Comparison of ENCODE assay signal across 39 cellular contexts in the genomic region with DNA sequence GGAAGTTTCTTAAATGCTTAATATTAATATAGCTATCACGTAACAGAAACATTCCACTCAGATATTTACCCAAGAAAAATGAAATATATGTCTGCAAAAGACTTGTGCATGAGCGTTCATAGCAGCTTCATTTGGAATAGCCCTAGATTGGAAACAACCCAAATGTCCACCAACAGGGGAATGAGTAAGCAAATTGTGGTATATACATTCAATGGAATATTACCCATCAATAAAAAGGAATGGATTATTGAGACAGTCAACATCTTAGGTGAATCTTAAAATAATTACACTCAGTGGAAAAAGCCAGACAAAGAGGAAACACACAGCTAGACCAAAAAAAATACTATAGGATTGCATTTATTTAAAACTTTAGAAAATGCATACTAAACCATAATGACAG.
"Had no signal": no experiment of that assay in that cellular context is flagged by ENCODE, and none has a peak within 500 bp of the region (broad histone marks: within the 10 kb centered on the region; RNA-seq: fewer than 3 reads in every experiment).

No MANE protein-coding gene starts in this region.

- DNase-seq: activated effector memory CD4-positive, alpha-beta T cell treated with anti-CD3 and anti-CD28 coated beads, Interleukin-2, amount 50 U/mL, for 16 hours; activated effector memory CD4-positive, alpha-beta T cell treated with Interleukin-2 at 50 U/mL for 16 hours; activated gamma-delta T cell; activated gamma-delta T cell treated with Interleukin-2 at 50 U/mL for 16 hours; activated naive CD4-positive, alpha-beta T cell; activated naive CD4-positive, alpha-beta T cell treated with anti-CD3 and anti-CD28 coated beads for 36 hours; activated naive CD4-positive, alpha-beta T cell treated with anti-CD3 and anti-CD28 coated beads, Interleukin-2, amount 10 ng/mL, durations not matched to agents 7 days and 5 days; activated naive CD4-positive, alpha-beta T cell treated with anti-CD3 and anti-CD28 coated beads, Interleukin-2, amount 50 U/mL, for 16 hours; activated naive CD4-positive, alpha-beta T cell treated with Interleukin-2 at 50 U/mL for 16 hours; activated naive CD8-positive, alpha-beta T cell treated with anti-CD3 and anti-CD28 coated beads for 36 hours; activated naive CD8-positive, alpha-beta T cell treated with anti-CD3 and anti-CD28 coated beads, Interleukin-2, amount 10 ng/mL, durations not matched to agents 7 days and 5 days; activated naive CD8-positive, alpha-beta T cell treated with anti-CD3 and anti-CD28 coated beads, Interleukin-2, amount 50 U/mL, for 24 hours; activated T-cell treated with anti-CD3 and anti-CD28 coated beads, Interleukin-2, amount 50 U/mL, for 1 hour; activated T-cell treated with anti-CD3 and anti-CD28 coated beads, Interleukin-2, amount 50 U/mL, for 24 hours; activated T-cell treated with anti-CD3 and anti-CD28 coated beads, Interleukin-2, amount 50 U/mL, for 48 hours; amniotic stem cell; amygdala; anterior cingulate cortex; aorta; body of pancreas; brain microvascular endothelial cell; caudate nucleus; central memory CD4-positive, alpha-beta T cell; cerebellar nuclear complex; colonic mucosa had no signal

- H3K27ac Mint-ChIP-seq: activated naive CD4-positive, alpha-beta T cell treated with anti-CD3 and anti-CD28 coated beads for 36 hours; activated naive CD4-positive, alpha-beta T cell treated with anti-CD3 and anti-CD28 coated beads, Interleukin-2, amount 10 ng/mL, durations not matched to agents 7 days and 5 days; activated naive CD4-positive, alpha-beta T cell treated with anti-CD3 and anti-CD28 coated beads, Interleukin-2, amount 50 U/mL, for 24 hours; activated naive CD4-positive, alpha-beta T cell treated with anti-CD3 and anti-CD28 coated beads, Interleukin-2, amount 50 U/mL, for 72 hours; activated naive CD8-positive, alpha-beta T cell; activated naive CD8-positive, alpha-beta T cell treated with anti-CD3 and anti-CD28 coated beads for 36 hours; activated naive CD8-positive, alpha-beta T cell treated with anti-CD3 and anti-CD28 coated beads, Interleukin-2, amount 10 ng/mL, durations not matched to agents 7 days and 5 days; activated naive CD8-positive, alpha-beta T cell treated with anti-CD3 and anti-CD28 coated beads, Interleukin-2, amount 50 U/mL, for 24 hours; activated T-cell treated with anti-CD3 and anti-CD28 coated beads, Interleukin-2, amount 50 U/mL, for 24 hours; activated T-helper 1 cell treated with anti-CD3 and anti-CD28 coated beads, Interleukin-12 subunit alpha, Interleukin-12 subunit beta, Interleukin-2, Interleukin-4 antibody, amounts not matched to agents 30 ng/mL and 10 ng/mL and 1 ng/mL, durations not matched to agents 14 hours and 24 hours and 36 hours; activated T-helper 17 cell treated with anti-CD3 and anti-CD28 coated beads, Interleukin-2, amount 50 U/mL, for 72 hours; activated T-helper 2 cell treated with anti-CD3 and anti-CD28 coated beads, Interferon-gamma antibody, Interleukin-2, Interleukin-4, amounts not matched to agents 10 μg/mL and 5 μg/mL and 100 μg/mL, durations not matched to agents 14 hours and 24 hours and 36 hours; brain had no signal

- H3K4me3 Mint-ChIP-seq: activated naive CD4-positive, alpha-beta T cell treated with anti-CD3 and anti-CD28 coated beads for 36 hours; activated naive CD4-positive, alpha-beta T cell treated with anti-CD3 and anti-CD28 coated beads, Interleukin-2, amount 10 ng/mL, durations not matched to agents 7 days and 5 days; activated naive CD4-positive, alpha-beta T cell treated with anti-CD3 and anti-CD28 coated beads, Interleukin-2, amount 50 U/mL, for 24 hours; activated naive CD8-positive, alpha-beta T cell; activated naive CD8-positive, alpha-beta T cell treated with anti-CD3 and anti-CD28 coated beads for 36 hours; activated naive CD8-positive, alpha-beta T cell treated with anti-CD3 and anti-CD28 coated beads, Interleukin-2, amount 10 ng/mL, durations not matched to agents 7 days and 5 days; activated naive CD8-positive, alpha-beta T cell treated with anti-CD3 and anti-CD28 coated beads, Interleukin-2, amount 50 U/mL, for 24 hours; activated T-cell treated with anti-CD3 and anti-CD28 coated beads, Interleukin-2, amount 50 U/mL, for 24 hours; activated T-helper 1 cell treated with anti-CD3 and anti-CD28 coated beads, Interleukin-12 subunit alpha, Interleukin-12 subunit beta, Interleukin-2, Interleukin-4 antibody, amounts not matched to agents 30 ng/mL and 10 ng/mL and 1 ng/mL, durations not matched to agents 14 hours and 24 hours and 36 hours; activated T-helper 17 cell treated with anti-CD3 and anti-CD28 coated beads, Interleukin-2, amount 50 U/mL, for 72 hours; brain had no signal

- H3K4me1 Mint-ChIP-seq: brain had no signal

- H3K27me3 Mint-ChIP-seq: activated naive CD4-positive, alpha-beta T cell treated with anti-CD3 and anti-CD28 coated beads, Interleukin-2, amount 10 ng/mL, durations not matched to agents 7 days and 5 days; activated naive CD4-positive, alpha-beta T cell treated with anti-CD3 and anti-CD28 coated beads, Interleukin-2, amount 50 U/mL, for 24 hours; activated naive CD8-positive, alpha-beta T cell; activated naive CD8-positive, alpha-beta T cell treated with anti-CD3 and anti-CD28 coated beads for 36 hours; activated naive CD8-positive, alpha-beta T cell treated with anti-CD3 and anti-CD28 coated beads, Interleukin-2, amount 10 ng/mL, durations not matched to agents 7 days and 5 days; activated naive CD8-positive, alpha-beta T cell treated with anti-CD3 and anti-CD28 coated beads, Interleukin-2, amount 50 U/mL, for 24 hours; activated T-cell treated with anti-CD3 and anti-CD28 coated beads, Interleukin-2, amount 50 U/mL, for 24 hours; activated T-helper 17 cell treated with anti-CD3 and anti-CD28 coated beads, Interleukin-2, amount 50 U/mL, for 72 hours; brain had no signal

- H3K36me3 Mint-ChIP-seq: activated naive CD4-positive, alpha-beta T cell treated with anti-CD3 and anti-CD28 coated beads, Interleukin-2, amount 10 ng/mL, durations not matched to agents 7 days and 5 days; activated naive CD4-positive, alpha-beta T cell treated with anti-CD3 and anti-CD28 coated beads, Interleukin-2, amount 50 U/mL, for 72 hours; activated naive CD8-positive, alpha-beta T cell treated with anti-CD3 and anti-CD28 coated beads for 36 hours had no signal

- H3K4me3 ChIP-seq: adrenal gland, ascending aorta, body of pancreas, breast epithelium, cardiac muscle cell, colonic mucosa had no signal

- H3K4me1 ChIP-seq: adrenal gland, ascending aorta, body of pancreas, breast epithelium, colonic mucosa had no signal

- FAIRE-seq: astrocyte, bronchial epithelial cell, colon had no signal

- H3K27me3 ChIP-seq: adrenal gland, ascending aorta, body of pancreas, brain microvascular endothelial cell, breast epithelium, cardiac muscle cell, colonic mucosa had no signal

- H3K9me3 ChIP-seq: adrenal gland, ascending aorta, body of pancreas, colonic mucosa had no signal

- H3K27ac ChIP-seq: adrenal gland, ascending aorta, body of pancreas, brain microvascular endothelial cell, breast epithelium, cardiac muscle cell, colonic mucosa had no signal

- H3K36me3 ChIP-seq: adrenal gland, ascending aorta, brain microvascular endothelial cell, breast epithelium, cardiac muscle cell, colonic mucosa had no signal

- ATAC-seq: activated naive CD4-positive, alpha-beta T cell treated with anti-CD3 and anti-CD28 coated beads, Interleukin-2, amount 50 U/mL, for 72 hours; activated naive CD8-positive, alpha-beta T cell treated with anti-CD3 and anti-CD28 coated beads, Interleukin-2, amount 50 U/mL, for 24 hours; activated T-helper 17 cell treated with anti-CD3 and anti-CD28 coated beads, Interleukin-2, amount 50 U/mL, for 72 hours; body of pancreas had no signal
